In the genomic region with DNA sequence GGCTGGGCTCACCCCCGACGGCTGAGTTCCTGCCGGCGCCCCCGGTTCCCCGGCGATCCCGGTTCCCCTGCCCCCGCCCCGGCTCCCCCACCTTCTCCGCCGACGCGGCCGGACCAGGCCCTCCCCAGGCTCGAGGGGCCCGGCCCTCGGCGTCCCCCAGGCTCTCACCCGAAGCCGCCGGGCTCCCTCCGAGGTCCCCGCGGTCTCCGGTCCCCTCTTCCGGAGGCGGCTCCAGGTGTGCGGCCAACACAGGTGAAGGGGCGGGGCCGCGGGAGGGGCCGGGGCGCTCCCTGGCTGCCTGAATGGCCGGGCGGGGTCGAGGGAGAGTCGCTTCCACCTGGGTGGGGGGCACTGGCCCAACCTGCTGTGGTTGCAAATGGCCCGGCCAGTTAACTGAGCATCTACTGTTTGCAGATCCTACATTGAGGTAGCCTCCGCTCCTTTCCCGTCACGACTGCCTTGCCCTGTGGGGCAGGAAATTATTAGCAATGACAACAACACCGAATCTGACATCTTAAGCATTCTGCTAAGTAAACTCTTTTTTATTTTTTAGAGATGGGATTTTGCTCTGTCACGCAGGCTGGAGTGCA, we compare ENCODE assay signal across 11 cellular contexts. TPM values are rescaled to one million over a fixed set of nuclear protein-coding genes. Genes with fewer than 3 reads are reported as not detected.
A peak's percentile ranks its signal among the peaks of the same experiment; 100 is the strongest.
DNase-seq lines count a peak whose midpoint lies in the region; ATAC-seq, FAIRE-seq and TF ChIP-seq lines count a peak whose summit lies in the region.
"Had no signal": no experiment of that assay in that cellular context is flagged by ENCODE, and none has a peak within 500 bp of the region (broad histone marks: within the 10 kb centered on the region; RNA-seq: fewer than 3 reads in every experiment).

BICDL2 (minus strand) TSS at position 219 of the 590 bp plus-strand sequence. CDS start 1,448 bp downstream, outside the sequence.

- H4K20me1 ChIP-seq in GM23248 (ENCODE audit: insufficient read depth), result no peaks in the 10 kb centered on the region

- H3K79me2 ChIP-seq in GM23248 (ENCODE audit: insufficient read depth), result no peaks in the 10 kb centered on the region

- POLR2A ChIA-PET in HEK293 (lab: Yijun Ruan, JAX), result no interaction called here

- peaks cover 10 to 16% (median 15%) of the 10 kb centered on the region in 3 donors for H3K4me1 Mint-ChIP-seq in naive B cell

- FAIRE-seq in RCC 7860 (lab: Jason Lieb, UNC), result no peak

- H3K4me3 ChIP-seq in HEK293 (ENCODE audit: low read depth, low read length) (no peak within 1 kb of the TSS), GM23248 (no peak within 1 kb of the TSS)
- peak within 1 kb of the TSS; percentile 12 for H3K4me3 ChIP-seq in effector memory CD4-positive, alpha-beta T cell (ENCODE audit: insufficient read depth, low read depth, low read length, poor library complexity, severe bottlenecking)

- peaks cover 44% of the 10 kb centered on the region for H3K27me3 ChIP-seq in effector memory CD4-positive, alpha-beta T cell (replicated peaks; ENCODE audit: control insufficient read depth, insufficient read depth, low read length, poor library complexity, severe bottlenecking)
- H3K27me3 ChIP-seq in GM23248 (replicated peaks; ENCODE audit: insufficient read depth), result peaks cover 42% of the 10 kb centered on the region

- in situ Hi-C loops in GM23248 (cut with MboI), result no loop called here

- CTCF ChIA-PET in HEK293 (lab: Yijun Ruan, JAX), result interaction anchor here (0.9 to 7.2 kb wide), 3 partner anchors 7 to 93 kb away, joined by 3 to 87 read pairs (median 3); no protein-coding TSS in a partner anchor

- WGBS in GM23248 (ENCODE audit: low coverage in 1 of 2, low lambda C conversion rate in 2 of 2, missing lambda C conversion rate in 2 of 2), 2 experiments, result 12 to 16% methylated on average over 31 to 33 of the region's 44 CpGs

- no peaks in the 10 kb centered on the region for H3K4me1 ChIP-seq in HEK293 (ENCODE audit: control insufficient read depth, insufficient read depth, low read length)
- peaks cover 14% of the 10 kb centered on the region for H3K4me1 ChIP-seq in effector memory CD4-positive, alpha-beta T cell (ENCODE audit: control insufficient read depth, insufficient read depth, low read length, poor library complexity, severe bottlenecking)
- no peaks in the 10 kb centered on the region for H3K4me1 ChIP-seq in GM23248 (ENCODE audit: insufficient read depth)

- no peaks in the 10 kb centered on the region for H3K36me3 Mint-ChIP-seq in naive B cell

- no peaks in the 10 kb centered on the region for H3K9me2 ChIP-seq in GM23248 (ENCODE audit: insufficient read depth)

- H3K4me2 ChIP-seq in GM23248 (ENCODE audit: unreplicated experiment), result no peak within 1 kb of the TSS

- H3K9me3 ChIP-seq in HEK293 (ENCODE audit: control insufficient read depth, insufficient read depth, low read depth, low read length) (no peaks in the 10 kb centered on the region), GM23248 (ENCODE audit: low read depth) (no peaks in the 10 kb centered on the region)
- H3K9me3 ChIP-seq in effector memory CD4-positive, alpha-beta T cell (ENCODE audit: control insufficient read depth, low read length), result no peaks in the 10 kb centered on the region

- H3K27ac ChIP-seq in C4-2B, result peak within 1 kb of the TSS; percentile 66
- no peak within 1 kb of the TSS for H3K27ac ChIP-seq in HEK293 (ENCODE audit: extremely low read depth, low read depth, low read length)
- H3K27ac ChIP-seq in effector memory CD4-positive, alpha-beta T cell (ENCODE audit: insufficient read depth, low read length, poor library complexity, severe bottlenecking), result no peak within 1 kb of the TSS
- H3K27ac ChIP-seq in GM23248, result no peak within 1 kb of the TSS
- H3K27ac ChIP-seq: WERI-Rb-1 had no signal

- H3K9ac ChIP-seq in GM23248, result no peak within 1 kb of the TSS

- H3K36me3 ChIP-seq in HEK293 (ENCODE audit: control insufficient read depth in 2 of 2, insufficient read depth in 1 of 2, low read length in 2 of 2) (no peaks in the 10 kb centered on the region), GM23248 (ENCODE audit: low read depth) (no peaks in the 10 kb centered on the region)
- no peaks in the 10 kb centered on the region for H3K36me3 ChIP-seq in effector memory CD4-positive, alpha-beta T cell (ENCODE audit: control insufficient read depth, insufficient read depth, low read length)
- H3K36me3 ChIP-seq: WERI-Rb-1 had no signal

- no peaks in the 10 kb centered on the region for H3K9me3 Mint-ChIP-seq in naive B cell

- H2AFZ ChIP-seq in GM23248, result no peak within 1 kb of the TSS

- H3F3A ChIP-seq in GM23248 (ENCODE audit: insufficient read depth), result no peaks in the 10 kb centered on the region

- H3K27me3 Mint-ChIP-seq in naive B cell, result peaks cover 56 to 88% (median 75%) of the 10 kb centered on the region in 3 donors

- TF ChIP-seq CTCF in C4-2B (conservative IDR thresholded peaks at IDR 0.05) (no peak), HEK293 (tag by site-specific recombination; IDR thresholded peaks at IDR 0.05) (no peak)

- no peak for DNase-seq in effector memory CD4-positive, alpha-beta T cell
- DNase-seq in naive B cell (no peak), RCC 7860 (ENCODE audit: low spot score) (no peak), NCI-H2081 (lab: John Stamatoyannopoulos, UW) (no peak), GM23248 (no peak)
- DNase-seq: EL; stimulated activated CD4-positive, alpha-beta T cell treated with anti-CD3 and anti-CD28 coated beads, Interleukin-4, amount 100 ng/mL, for 1 hour; WERI-Rb-1 had no signal

- H3K27ac Mint-ChIP-seq in naive B cell, result peak within 1 kb of the TSS in 3 of 6 donors; percentile 31 to 58 (median 58)

- peak within 1 kb of the TSS in 7 of 8 donors; percentile 22 to 72 (median 59) for H3K4me3 Mint-ChIP-seq in naive B cell

- peak in 1 of 2 donors; percentile 2 for ATAC-seq in naive B cell (ENCODE audit: low read depth in 2 of 2)
- no peak for ATAC-seq in HG02938 (IDR thresholded peaks at IDR 0.05; ENCODE audit: unreplicated experiment)

TF ChIP-seq in HEK293, 187 proteins besides CTCF, POLR2A, EP300 and RAD21:
- TF ChIP-seq ZNF449 (tag by site-specific recombination; IDR thresholded peaks at IDR 0.05) (no peak), ZNF664 (tag by site-specific recombination; IDR thresholded peaks at IDR 0.05) (peak; percentile 92)

RNA-seq across cellular contexts. Expression of gene BICDL2, which starts in this region (rescaled TPM):
- not detected for polyA plus RNA-seq in naive B cell (ENCODE audit: low read depth in 6 of 6)
- 0.11 TPM in 1 of 2 replicates, not detected in the other for total RNA-seq in GM23248 (2014; rRNA removed; shearing (Covaris generic))
- polyA plus RNA-seq in GM23248 (2016; fragmentation: Nextera tagmentation; extraction: Ambion mirVana), result 0.30 and 0.63 TPM in 2 replicates
